In genomic region chr4:173424899-173425805, GRCh38 we compare ENCODE assay signal across 16 cellular contexts. TPM values are rescaled to one million over a fixed set of nuclear protein-coding genes. Genes with fewer than 3 reads are reported as not detected.
DNase-seq lines count a peak whose midpoint lies in the region; ATAC-seq and TF ChIP-seq lines count a peak whose summit lies in the region.
"Had no signal": no experiment of that assay in that cellular context is flagged by ENCODE, and none has a peak within 500 bp of the region (broad histone marks: within the 10 kb centered on the region; RNA-seq: fewer than 3 reads in every experiment).

No MANE protein-coding gene starts in this region.

- no peaks in the 10 kb centered on the region for H3K9me3 ChIP-seq in SK-N-SH
- H3K9me3 ChIP-seq: left lung, pancreas, upper lobe of left lung had no signal

- H4K20me1 ChIP-seq in SK-N-SH (ENCODE audit: insufficient read depth), result no peaks in the 10 kb centered on the region

- DNase-seq in ELR (ENCODE audit: low read depth), result peak; percentile 47
- no peak for DNase-seq in SK-N-SH
- DNase-seq in fibroblast of the aortic adventitia (ENCODE audit: low read depth), result peak; percentile 89
- no peak for DNase-seq in stimulated activated effector memory CD8-positive, alpha-beta T cell treated with anti-CD3 and anti-CD28 coated beads, Interleukin-12 subunit alpha, Interleukin-12 subunit beta, amount 100 ng/mL, for 72 hours (ENCODE audit: low spot score in 2 of 2)
- no peak for DNase-seq in stimulated activated naive CD4-positive, alpha-beta T cell (lab: John Stamatoyannopoulos, UW)
- DNase-seq in lower leg skin (ENCODE audit: low spot score in 2 of 2), result no peak
- DNase-seq: activated CD4-positive, alpha-beta T cell treated with anti-CD3 and anti-CD28 coated beads, Interleukin-2, amount 50 U/mL, for 4 hours; GF-D8; H9; left lung; pancreas; upper lobe of left lung had no signal

- POLR2A ChIA-PET in SK-N-SH (lab: Yijun Ruan, JAX), result interaction anchor here (0.8 kb wide), 1 partner anchor 66 kb away, joined by 3 read pairs; no protein-coding TSS in a partner anchor

- H3K79me2 ChIP-seq in SK-N-SH (ENCODE audit: insufficient read depth), result no peaks in the 10 kb centered on the region

- H2AFZ ChIP-seq in SK-N-SH (ENCODE audit: low read depth), result peak overlapping the region; percentile 56; the same call in 1 of the 2 replicates

- TF ChIP-seq POLR2A in lower leg skin (IDR thresholded peaks at IDR 0.05), result no peak

- no peak for TF ChIP-seq CTCF in SK-N-SH (IDR thresholded peaks at IDR 0.05)
- TF ChIP-seq CTCF in fibroblast of the aortic adventitia (IDR thresholded peaks at IDR 0.05; ENCODE audit: insufficient read depth, low read length), result no peak
- TF ChIP-seq CTCF in lower leg skin (IDR thresholded peaks at IDR 0.05), result no peak

- H3K36me3 Mint-ChIP-seq in stimulated activated effector memory CD8-positive, alpha-beta T cell treated with anti-CD3 and anti-CD28 coated beads, Interleukin-12 subunit alpha, Interleukin-12 subunit beta, amount 100 ng/mL, for 72 hours, result no peaks in the 10 kb centered on the region
- H3K36me3 Mint-ChIP-seq: activated naive CD8-positive, alpha-beta T cell had no signal

- H3K27ac ChIP-seq in SK-N-SH (ENCODE audit: low read depth in 2 of 2, low read length in 1 of 2), result peak overlapping the region; percentile 65 to 80
- H3K27ac ChIP-seq: left lung, pancreas, upper lobe of left lung had no signal

- H3K9ac ChIP-seq in SK-N-SH, result peak overlapping the region; percentile 33; the same call in 1 of the 2 replicates

- intact Hi-C loops in lower leg skin (cut with DNase I; ENCODE audit: low total_unique reads), result loop anchor here (5.0 kb wide), 1 partner anchor 67 kb away; no protein-coding TSS in a partner anchor

- ATAC-seq in stimulated activated effector memory CD8-positive, alpha-beta T cell treated with anti-CD3 and anti-CD28 coated beads, Interleukin-12 subunit alpha, Interleukin-12 subunit beta, amount 100 ng/mL, for 72 hours, result no peak
- no peak for ATAC-seq in HG03097 (IDR thresholded peaks at IDR 0.05; ENCODE audit: low FRiP score, unreplicated experiment)
- ATAC-seq: left lung, pancreas had no signal

- H3K27ac Mint-ChIP-seq in stimulated activated effector memory CD8-positive, alpha-beta T cell treated with anti-CD3 and anti-CD28 coated beads, Interleukin-12 subunit alpha, Interleukin-12 subunit beta, amount 100 ng/mL, for 72 hours, result peak overlapping the region; percentile 20
- H3K27ac Mint-ChIP-seq: activated naive CD8-positive, alpha-beta T cell; H9 had no signal

- no peaks in the 10 kb centered on the region for H3K9me2 ChIP-seq in SK-N-SH

- no peaks in the 10 kb centered on the region for H3K9me3 Mint-ChIP-seq in stimulated activated effector memory CD8-positive, alpha-beta T cell treated with anti-CD3 and anti-CD28 coated beads, Interleukin-12 subunit alpha, Interleukin-12 subunit beta, amount 100 ng/mL, for 72 hours
- H3K9me3 Mint-ChIP-seq: H9 had no signal

- TF ChIP-seq RAD21 in SK-N-SH (IDR thresholded peaks at IDR 0.05; ENCODE audit: low read length), result no peak

- H3K4me2 ChIP-seq in SK-N-SH, result peak overlapping the region; percentile 24

- peaks cover 23% of the 10 kb centered on the region for H3K4me1 Mint-ChIP-seq in stimulated activated effector memory CD8-positive, alpha-beta T cell treated with anti-CD3 and anti-CD28 coated beads, Interleukin-12 subunit alpha, Interleukin-12 subunit beta, amount 100 ng/mL, for 72 hours
- H3K4me1 Mint-ChIP-seq: H9 had no signal

- H3K4me3 ChIP-seq in SK-N-SH (ENCODE audit: low read depth in 2 of 2, low read length in 1 of 2) (no peak overlapping the region), fibroblast of the aortic adventitia (ENCODE audit: low read depth, low read length) (no peak overlapping the region), lower leg skin (ENCODE audit: low read depth, poor library complexity, severe bottlenecking) (no peak overlapping the region)
- H3K4me3 ChIP-seq: left lung, pancreas, upper lobe of left lung had no signal

- 15% methylated on average over 2 of the region's 2 CpGs for WGBS in SK-N-SH (ENCODE audit: low lambda C conversion rate)
- WGBS in lower leg skin, 2 donors, result 58 to 63% methylated on average over 2 of the region's 2 CpGs

- peaks cover 18% of the 10 kb centered on the region for H3F3A ChIP-seq in SK-N-SH (replicated peaks; ENCODE audit: insufficient read depth)

- peak in 1 of 2 experiments; percentile 72; a peak in 2 of 4 replicates for TF ChIP-seq EP300 in SK-N-SH (IDR thresholded peaks at IDR 0.05; ENCODE audit: borderline replicate concordance in 1 of 2, low read depth in 1 of 2, low read length in 1 of 2)

- no peaks in the 10 kb centered on the region for H3K36me3 ChIP-seq in SK-N-SH (replicated peaks in 1 of 2; ENCODE audit: control insufficient read depth in 1 of 2, insufficient read depth in 2 of 2, low read length in 1 of 2)
- H3K36me3 ChIP-seq: left lung, pancreas, upper lobe of left lung had no signal

- H3K27me3 ChIP-seq in SK-N-SH (ENCODE audit: insufficient read depth), result no peaks in the 10 kb centered on the region
- H3K27me3 ChIP-seq: left lung, pancreas, upper lobe of left lung had no signal

- H3K4me1 ChIP-seq in SK-N-SH (ENCODE audit: control insufficient read depth in 1 of 2, insufficient read depth in 2 of 2, low read depth in 1 of 2, low read length in 1 of 2), result peaks cover 0 to 11% of the 10 kb centered on the region in 2 experiments; a peak in 3 of 4 replicates
- H3K4me1 ChIP-seq: left lung, pancreas had no signal

- CTCF ChIA-PET in SK-N-SH (lab: Yijun Ruan, JAX), result interaction anchor here (0.5 to 2.5 kb wide), 13 partner anchors 12 to 124 kb away, joined by 3 to 13 read pairs (median 3); no protein-coding TSS in a partner anchor

- no peak overlapping the region for H3K4me3 Mint-ChIP-seq in stimulated activated effector memory CD8-positive, alpha-beta T cell treated with anti-CD3 and anti-CD28 coated beads, Interleukin-12 subunit alpha, Interleukin-12 subunit beta, amount 100 ng/mL, for 72 hours
- H3K4me3 Mint-ChIP-seq: H9 had no signal

TF ChIP-seq in SK-N-SH, 30 proteins besides CTCF, POLR2A, EP300 and RAD21 (continues in another document):
- TF ChIP-seq REST (IDR thresholded peaks at IDR 0.05; ENCODE audit: low read depth, low read length) (no peak), CHD2 (IDR thresholded peaks at IDR 0.05; ENCODE audit: low read length, partially characterized antibody) (no peak), MEF2A (IDR thresholded peaks at IDR 0.05; ENCODE audit: borderline replicate concordance, low read depth) (peak; percentile 80; the same call in 1 of the 2 replicates), PBX3 (IDR thresholded peaks at IDR 0.05) (peak; percentile 81), MXI1 (IDR thresholded peaks at IDR 0.05; ENCODE audit: low read depth, low read length) (no peak), SIN3A (IDR thresholded peaks at IDR 0.05; ENCODE audit: borderline replicate concordance, low read depth, low read length) (no peak), YY1 (IDR thresholded peaks at IDR 0.05; ENCODE audit: low read depth) (no peak), TEAD4 (IDR thresholded peaks at IDR 0.05; ENCODE audit: borderline replicate concordance, insufficient read depth) (peak; percentile 19; the same call in 1 of the 2 replicates), JUND (IDR thresholded peaks at IDR 0.05) (peak; percentile 25), NFIC (IDR thresholded peaks at IDR 0.05; ENCODE audit: borderline replicate concordance) (peak; percentile 28), FOSL2 (IDR thresholded peaks at IDR 0.05; ENCODE audit: borderline replicate concordance, low read depth) (peak; percentile 26; the same call in 1 of the 2 replicates)

RNA-seq across cellular contexts. Expression of gene SCRG1, which starts 26.2 kb away (rescaled TPM):
- 0.16 and 0.24 TPM in 2 replicates for polyA plus RNA-seq in SK-N-SH (2012; rRNA removed)
- polyA plus RNA-seq in SK-N-SH (2012; cell fraction: cytosol; rRNA removed), result 0.20 and 0.26 TPM in 2 replicates
- polyA plus RNA-seq in SK-N-SH (2012; cell fraction: nucleus; rRNA removed), result 0.13 and 0.20 TPM in 2 replicates
- total RNA-seq in fibroblast of the aortic adventitia (ENCODE audit: low replicate concordance) (0.49 and 0.99 TPM in 2 replicates), lower leg skin (under 1 TPM in 1 of 4 donors, not detected in 3; 0.71 TPM)
- total RNA-seq: H9, MCF 10A, NCI-H460 had no signal

RNA-seq across cellular contexts. Expression of gene SAP30, which starts 54.4 kb away (rescaled TPM):
- 16.6 and 19.0 TPM in 2 replicates for polyA plus RNA-seq in SK-N-SH (2012; rRNA removed)
- 20.5 and 27.1 TPM in 2 replicates for polyA plus RNA-seq in SK-N-SH (2012; cell fraction: cytosol; rRNA removed)
- polyA plus RNA-seq in SK-N-SH (2012; cell fraction: nucleus; rRNA removed), result 4.9 and 8.8 TPM in 2 replicates
- total RNA-seq in fibroblast of the aortic adventitia (ENCODE audit: low replicate concordance) (14.0 and 21.4 TPM in 2 replicates), lower leg skin (10 to 100 TPM; 14.4 to 25.1 (median 18.3) TPM)

Comparison
In these comparisons a context has a peak if more than half of its experiments do, and no peak if none do; other contexts are left out.
1. DNase-seq: peak in ELR (single experiment) and fibroblast of the aortic adventitia (single experiment); none in SK-N-SH (single experiment), stimulated activated effector memory CD8-positive, alpha-beta T cell treated with anti-CD3 and anti-CD28 coated beads, Interleukin-12 subunit alpha, Interleukin-12 subunit beta, amount 100 ng/mL, for 72 hours (0 of 2), stimulated activated naive CD4-positive, alpha-beta T cell (0 of 6) and lower leg skin (0 of 2).